In genomic region chr3:100335137-100335833, GRCh38 we compare ENCODE assay signal across 8 cellular contexts. TPM values are rescaled to one million over a fixed set of nuclear protein-coding genes. Genes with fewer than 3 reads are reported as not detected.
A peak's percentile ranks its signal among the peaks of the same experiment; 100 is the strongest.
DNase-seq lines count a peak whose midpoint lies in the region; ATAC-seq and TF ChIP-seq lines count a peak whose summit lies in the region.

No MANE protein-coding gene starts in this region.

- peaks cover 6 to 8% (median 7%) of the 10 kb centered on the region in 3 donors for H3K27me3 Mint-ChIP-seq in immature natural killer cell (ENCODE audit: low read depth in 3 of 3)

- H3K4me3 Mint-ChIP-seq in immature natural killer cell: peak overlapping the region; percentile 89 to 95 (median 93)

- peak overlapping the region; percentile 83 to 93 (median 90) for H3K27ac Mint-ChIP-seq in immature natural killer cell

- in situ Hi-C loops in astrocyte of the spinal cord (cut with HindIII; ENCODE audit: low sequenced_read_pairs): no loop called here

- peak; percentile 22 for DNase-seq in AG08396 (ENCODE audit: low spot score)
- DNase-seq in OCI-M1 (lab: John Stamatoyannopoulos, UW): peak; percentile 87
- DNase-seq in astrocyte of the spinal cord (ENCODE audit: low read depth, low spot score): peak; percentile 19
- peak in 2 of 3 donors; percentile 12 for DNase-seq in immature natural killer cell
- DNase-seq in stimulated activated CD4-positive, alpha-beta T cell treated with anti-CD3 and anti-CD28 coated beads, Interleukin-15, amount 100 ng/mL, for 24 hours: peak; percentile 50
- DNase-seq in mucosa of gallbladder (ENCODE audit: low spot score): no peak

- peaks cover 21 to 28% of the 10 kb centered on the region in 2 donors for H3K4me1 Mint-ChIP-seq in immature natural killer cell

- ATAC-seq in GM18499 (IDR thresholded peaks at IDR 0.05; ENCODE audit: insufficient read depth, unreplicated experiment) (peak; percentile 34), HG03064 (IDR thresholded peaks at IDR 0.05; ENCODE audit: low read depth, unreplicated experiment) (peak; percentile 26)

- H3K36me3 Mint-ChIP-seq in immature natural killer cell: peaks cover 0 to 8% (median 0%) of the 10 kb centered on the region in 3 donors

- TF ChIP-seq CTCF in astrocyte of the spinal cord (IDR thresholded peaks at IDR 0.05; ENCODE audit: low read depth, low read length): no peak

- no peaks in the 10 kb centered on the region for H3K9me3 Mint-ChIP-seq in immature natural killer cell

- H3K4me3 ChIP-seq in astrocyte of the spinal cord (ENCODE audit: low read depth, low read length): peak overlapping the region; percentile 58

RNA-seq across cellular contexts. Expression of gene NIT2, which starts 0.7 kb away (rescaled TPM):
- 10 to 100 TPM; 35.6 to 46.0 (median 41.7) TPM for polyA plus RNA-seq in immature natural killer cell
- 32.5 TPM for total RNA-seq in mucosa of gallbladder
